ENCODE assay signal across 1 cellular context in the genomic region with DNA sequence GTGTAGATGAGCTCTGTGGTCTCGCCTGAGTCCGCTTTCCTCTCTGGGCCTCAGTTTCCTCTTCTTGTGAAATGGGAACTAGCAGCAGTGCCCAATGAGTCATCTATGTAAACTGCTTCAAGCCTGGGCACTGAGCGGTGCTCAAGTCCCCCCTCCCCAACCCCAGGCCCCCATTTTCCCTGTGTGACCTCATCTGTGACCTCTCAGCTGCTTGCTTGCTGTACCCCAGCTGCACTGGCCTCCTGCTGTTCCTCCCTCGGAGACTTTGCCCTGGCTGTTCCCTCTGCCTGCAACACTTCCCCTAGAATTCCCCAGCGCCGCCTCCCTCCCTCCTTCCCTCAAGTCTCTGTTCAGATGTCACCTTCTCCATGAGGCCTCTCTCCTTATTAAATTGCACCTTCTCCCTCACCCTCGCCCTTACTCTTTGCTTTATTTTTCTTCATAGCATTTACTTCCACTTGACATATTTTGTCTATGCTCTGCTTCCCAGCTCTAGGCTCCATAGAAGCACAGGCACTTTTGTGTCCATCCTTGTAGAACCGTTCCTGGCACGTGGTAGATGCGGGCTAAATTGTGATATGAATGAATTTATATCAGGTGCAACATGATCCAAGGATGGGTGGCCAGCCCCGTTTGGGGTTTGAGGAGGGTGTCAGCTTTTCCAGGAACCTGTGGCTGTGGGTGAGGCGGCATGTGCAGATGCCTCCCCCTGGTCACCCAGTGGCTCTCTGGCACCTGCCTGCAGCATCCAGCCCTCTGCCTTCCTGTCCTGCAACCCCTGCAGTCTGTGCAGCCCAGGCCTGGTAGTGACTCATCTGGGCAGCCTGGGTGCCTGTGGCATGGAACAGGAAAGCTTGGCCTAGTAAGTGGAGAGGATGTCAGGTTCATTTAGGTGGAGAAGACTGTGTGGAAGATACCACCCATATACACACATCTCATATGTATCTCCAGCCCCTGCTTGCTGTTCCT.
TF ChIP-seq lines count a peak whose summit lies in the region.

No MANE protein-coding gene starts in this region.

TF ChIP-seq in HepG2, 621 proteins besides CTCF, POLR2A, EP300 and RAD21 (continues in another document):
- no peak for TF ChIP-seq FOXA1 (IDR thresholded peaks at IDR 0.05)
- no peak for TF ChIP-seq FOXA1 (CRISPR knock-in tag; IDR thresholded peaks at IDR 0.05)
- TF ChIP-seq IRF1 (CRISPR knock-in tag; IDR thresholded peaks at IDR 0.05; ENCODE audit: low read depth) = no peak
- TF ChIP-seq, protein P1, sequence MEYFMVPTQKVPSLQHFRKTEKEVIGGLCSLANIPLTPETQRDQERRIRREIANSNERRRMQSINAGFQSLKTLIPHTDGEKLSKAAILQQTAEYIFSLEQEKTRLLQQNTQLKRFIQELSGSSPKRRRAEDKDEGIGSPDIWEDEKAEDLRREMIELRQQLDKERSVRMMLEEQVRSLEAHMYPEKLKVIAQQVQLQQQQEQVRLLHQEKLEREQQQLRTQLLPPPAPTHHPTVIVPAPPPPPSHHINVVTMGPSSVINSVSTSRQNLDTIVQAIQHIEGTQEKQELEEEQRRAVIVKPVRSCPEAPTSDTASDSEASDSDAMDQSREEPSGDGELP (IDR thresholded peaks at IDR 0.05; ENCODE audit: borderline replicate concordance, low read depth) = peak; percentile 39; the same call in 1 of the 2 replicates
- TF ChIP-seq, protein P2, sequence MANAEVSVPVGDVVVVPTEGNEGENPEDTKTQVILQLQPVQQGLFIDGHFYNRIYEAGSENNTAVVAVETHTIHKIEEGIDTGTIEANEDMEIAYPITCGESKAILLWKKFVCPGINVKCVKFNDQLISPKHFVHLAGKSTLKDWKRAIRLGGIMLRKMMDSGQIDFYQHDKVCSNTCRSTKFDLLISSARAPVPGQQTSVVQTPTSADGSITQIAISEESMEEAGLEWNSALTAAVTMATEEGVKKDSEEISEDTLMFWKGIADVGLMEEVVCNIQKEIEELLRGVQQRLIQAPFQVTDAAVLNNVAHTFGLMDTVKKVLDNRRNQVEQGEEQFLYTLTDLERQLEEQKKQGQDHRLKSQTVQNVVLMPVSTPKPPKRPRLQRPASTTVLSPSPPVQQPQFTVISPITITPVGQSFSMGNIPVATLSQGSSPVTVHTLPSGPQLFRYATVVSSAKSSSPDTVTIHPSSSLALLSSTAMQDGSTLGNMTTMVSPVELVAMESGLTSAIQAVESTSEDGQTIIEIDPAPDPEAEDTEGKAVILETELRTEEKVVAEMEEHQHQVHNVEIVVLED (CRISPR knock-in tag; IDR thresholded peaks at IDR 0.05; ENCODE audit: borderline replicate concordance) = no peak
- TF ChIP-seq ZNF614 (CRISPR knock-in tag; IDR thresholded peaks at IDR 0.05; ENCODE audit: borderline replicate concordance) = peak; percentile 7; the same call in 1 of the 2 replicates
- TF ChIP-seq ARID4A (CRISPR knock-in tag; IDR thresholded peaks at IDR 0.05; ENCODE audit: borderline replicate concordance) = 0 out of 2 replicates have a peak, but pooled peaks have one; percentile 8
- peak; percentile 33; the same call in 1 of the 2 replicates for TF ChIP-seq ZNF788 (CRISPR knock-in tag; IDR thresholded peaks at IDR 0.05; ENCODE audit: borderline replicate concordance)
- TF ChIP-seq PAX8 (CRISPR knock-in tag; IDR thresholded peaks at IDR 0.05; ENCODE audit: borderline replicate concordance) = no peak
- no peak for TF ChIP-seq PBX2 (CRISPR knock-in tag; IDR thresholded peaks at IDR 0.05)
- TF ChIP-seq MYC (CRISPR knock-in tag; IDR thresholded peaks at IDR 0.05; ENCODE audit: borderline replicate concordance) = peak; percentile 6; the same call in 1 of the 2 replicates
- no peak for TF ChIP-seq JUNB (CRISPR knock-in tag; IDR thresholded peaks at IDR 0.05; ENCODE audit: borderline replicate concordance)
- no peak for TF ChIP-seq KDM1A (CRISPR knock-in tag; IDR thresholded peaks at IDR 0.05)
- 0 out of 2 replicates have a peak, but pooled peaks have one; percentile 6 for TF ChIP-seq ZNF724P (CRISPR knock-in tag; IDR thresholded peaks at IDR 0.05; ENCODE audit: borderline replicate concordance)
- peak; percentile 53 for TF ChIP-seq ZNF687 (CRISPR knock-in tag; IDR thresholded peaks at IDR 0.05)
- no peak for TF ChIP-seq ERF (CRISPR knock-in tag; IDR thresholded peaks at IDR 0.05)
- no peak for TF ChIP-seq JDP2 (CRISPR knock-in tag; IDR thresholded peaks at IDR 0.05; ENCODE audit: borderline replicate concordance)
- TF ChIP-seq FOSL2 (CRISPR knock-in tag; IDR thresholded peaks at IDR 0.05) = peak; percentile 81
- no peak for TF ChIP-seq ZNF512B (CRISPR knock-in tag; IDR thresholded peaks at IDR 0.05; ENCODE audit: borderline replicate concordance)
- TF ChIP-seq, protein P3, sequence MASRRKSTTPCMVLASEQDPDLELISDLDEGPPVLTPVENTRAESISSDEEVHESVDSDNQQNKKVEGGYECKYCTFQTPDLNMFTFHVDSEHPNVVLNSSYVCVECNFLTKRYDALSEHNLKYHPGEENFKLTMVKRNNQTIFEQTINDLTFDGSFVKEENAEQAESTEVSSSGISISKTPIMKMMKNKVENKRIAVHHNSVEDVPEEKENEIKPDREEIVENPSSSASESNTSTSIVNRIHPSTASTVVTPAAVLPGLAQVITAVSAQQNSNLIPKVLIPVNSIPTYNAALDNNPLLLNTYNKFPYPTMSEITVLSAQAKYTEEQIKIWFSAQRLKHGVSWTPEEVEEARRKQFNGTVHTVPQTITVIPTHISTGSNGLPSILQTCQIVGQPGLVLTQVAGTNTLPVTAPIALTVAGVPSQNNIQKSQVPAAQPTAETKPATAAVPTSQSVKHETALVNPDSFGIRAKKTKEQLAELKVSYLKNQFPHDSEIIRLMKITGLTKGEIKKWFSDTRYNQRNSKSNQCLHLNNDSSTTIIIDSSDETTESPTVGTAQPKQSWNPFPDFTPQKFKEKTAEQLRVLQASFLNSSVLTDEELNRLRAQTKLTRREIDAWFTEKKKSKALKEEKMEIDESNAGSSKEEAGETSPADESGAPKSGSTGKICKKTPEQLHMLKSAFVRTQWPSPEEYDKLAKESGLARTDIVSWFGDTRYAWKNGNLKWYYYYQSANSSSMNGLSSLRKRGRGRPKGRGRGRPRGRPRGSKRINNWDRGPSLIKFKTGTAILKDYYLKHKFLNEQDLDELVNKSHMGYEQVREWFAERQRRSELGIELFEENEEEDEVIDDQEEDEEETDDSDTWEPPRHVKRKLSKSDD (CRISPR knock-in tag; IDR thresholded peaks at IDR 0.05; ENCODE audit: low read depth) = 0 out of 2 replicates have a peak, but pooled peaks have one; percentile 7
- 0 out of 2 replicates have a peak, but pooled peaks have one; percentile 8 for TF ChIP-seq ZFX (CRISPR knock-in tag; IDR thresholded peaks at IDR 0.05; ENCODE audit: low read depth)
- TF ChIP-seq, protein P4, sequence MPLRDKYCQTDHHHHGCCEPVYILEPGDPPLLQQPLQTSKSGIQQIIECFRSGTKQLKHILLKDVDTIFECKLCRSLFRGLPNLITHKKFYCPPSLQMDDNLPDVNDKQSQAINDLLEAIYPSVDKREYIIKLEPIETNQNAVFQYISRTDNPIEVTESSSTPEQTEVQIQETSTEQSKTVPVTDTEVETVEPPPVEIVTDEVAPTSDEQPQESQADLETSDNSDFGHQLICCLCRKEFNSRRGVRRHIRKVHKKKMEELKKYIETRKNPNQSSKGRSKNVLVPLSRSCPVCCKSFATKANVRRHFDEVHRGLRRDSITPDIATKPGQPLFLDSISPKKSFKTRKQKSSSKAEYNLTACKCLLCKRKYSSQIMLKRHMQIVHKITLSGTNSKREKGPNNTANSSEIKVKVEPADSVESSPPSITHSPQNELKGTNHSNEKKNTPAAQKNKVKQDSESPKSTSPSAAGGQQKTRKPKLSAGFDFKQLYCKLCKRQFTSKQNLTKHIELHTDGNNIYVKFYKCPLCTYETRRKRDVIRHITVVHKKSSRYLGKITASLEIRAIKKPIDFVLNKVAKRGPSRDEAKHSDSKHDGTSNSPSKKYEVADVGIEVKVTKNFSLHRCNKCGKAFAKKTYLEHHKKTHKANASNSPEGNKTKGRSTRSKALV (CRISPR knock-in tag; IDR thresholded peaks at IDR 0.05) = no peak
- 0 out of 4 replicates have a peak, but pooled peaks of 1 of the 2 experiments have one; percentile 23 for TF ChIP-seq NR2F1 (CRISPR knock-in tag; IDR thresholded peaks at IDR 0.05)
- TF ChIP-seq YEATS4 (CRISPR knock-in tag; IDR thresholded peaks at IDR 0.05; ENCODE audit: borderline replicate concordance) = peak; percentile 39; the same call in 1 of the 2 replicates
- TF ChIP-seq ZNF891 (CRISPR knock-in tag; IDR thresholded peaks at IDR 0.05) = no peak
- TF ChIP-seq HNRNPK (IDR thresholded peaks at IDR 0.05; ENCODE audit: low read depth, low read length, poor library complexity, severe bottlenecking) = no peak
- peak; percentile 49 for TF ChIP-seq NR2F6 (IDR thresholded peaks at IDR 0.05)
- TF ChIP-seq NR2F6 (CRISPR knock-in tag; IDR thresholded peaks at IDR 0.05) = peak; percentile 9; the same call in 1 of the 2 replicates
